Comparison of ENCODE assay signal across 31 cellular contexts in the genomic region with DNA sequence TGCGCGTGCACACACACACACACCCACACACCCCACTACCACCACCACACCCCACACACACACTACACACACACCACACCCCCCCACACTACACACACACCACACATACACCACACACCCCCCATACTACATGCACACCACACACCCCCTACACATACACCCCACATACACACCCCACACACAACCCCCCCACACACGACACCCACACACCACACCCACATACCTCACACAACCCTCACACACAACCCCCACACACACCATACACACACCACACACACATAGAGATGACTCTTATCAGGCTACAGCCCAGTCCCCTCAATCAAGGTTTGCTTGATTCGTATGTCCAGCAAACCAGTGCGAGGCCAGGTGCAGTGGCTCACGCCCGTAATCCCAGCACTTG. TPM values are rescaled to one million over a fixed set of nuclear protein-coding genes. Genes with fewer than 3 reads are reported as not detected.
"Had no signal": no experiment of that assay in that cellular context is flagged by ENCODE, and none has a peak within 500 bp of the region (broad histone marks: within the 10 kb centered on the region; RNA-seq: fewer than 3 reads in every experiment).

No MANE protein-coding gene starts in this region.

- H3K9me3 ChIP-seq: gastrocnemius medialis, mucosa of descending colon, psoas muscle, sigmoid colon, transverse colon had no signal

- H3K4me2 ChIP-seq: neural progenitor cell had no signal

- H3K4me3 Mint-ChIP-seq: endodermal cell; memory B cell; mesothelial cell of epicardium; natural killer cell treated with Interleukin-12 subunit alpha and Interleukin-12 subunit beta and Interleukin-15 and Interleukin-18, amount 100 ng/mL, for 72 hours; neural progenitor cell; stimulated activated effector memory CD8-positive, alpha-beta T cell treated with anti-CD3 and anti-CD28 coated beads, Interleukin-12 subunit alpha, Interleukin-12 subunit beta, amount 100 ng/mL, for 72 hours had no signal

- H3K4me3 ChIP-seq: dorsolateral prefrontal cortex, gastrocnemius medialis, lung, mucosa of descending colon, neural progenitor cell, psoas muscle, sigmoid colon, transverse colon had no signal

- H3K27ac ChIP-seq: epithelial cell of prostate, gastrocnemius medialis, neural progenitor cell, psoas muscle, sigmoid colon, transverse colon had no signal

- H3K36me3 ChIP-seq: neural progenitor cell had no signal

- H3K4me1 ChIP-seq: gastrocnemius medialis had no signal

- H3K27me3 ChIP-seq: dorsolateral prefrontal cortex, gastrocnemius medialis, neural progenitor cell, sigmoid colon, transverse colon had no signal

- H3K9me3 Mint-ChIP-seq: memory B cell; mesothelial cell of epicardium; naive B cell; natural killer cell treated with Interleukin-12 subunit alpha and Interleukin-12 subunit beta and Interleukin-15 and Interleukin-18, amount 100 ng/mL, for 72 hours; stimulated activated effector memory CD8-positive, alpha-beta T cell treated with anti-CD3 and anti-CD28 coated beads, Interleukin-12 subunit alpha, Interleukin-12 subunit beta, amount 100 ng/mL, for 72 hours had no signal

- ATAC-seq: esophagus mucosa; gastrocnemius medialis; left lobe of liver; mucosa of descending colon; natural killer cell treated with Interleukin-12 subunit alpha and Interleukin-12 subunit beta and Interleukin-15 and Interleukin-18, amount 100 ng/mL, for 72 hours; psoas muscle; right cardiac atrium; stimulated activated effector memory CD8-positive, alpha-beta T cell treated with anti-CD3 and anti-CD28 coated beads, Interleukin-12 subunit alpha, Interleukin-12 subunit beta, amount 100 ng/mL, for 72 hours had no signal

- H3K27ac Mint-ChIP-seq: endodermal cell; memory B cell; mesothelial cell of epicardium; natural killer cell treated with Interleukin-12 subunit alpha and Interleukin-12 subunit beta and Interleukin-15 and Interleukin-18, amount 100 ng/mL, for 72 hours; neural progenitor cell; stimulated activated effector memory CD8-positive, alpha-beta T cell treated with anti-CD3 and anti-CD28 coated beads, Interleukin-12 subunit alpha, Interleukin-12 subunit beta, amount 100 ng/mL, for 72 hours had no signal

- H3K36me3 Mint-ChIP-seq: natural killer cell treated with Interleukin-12 subunit alpha and Interleukin-12 subunit beta and Interleukin-15 and Interleukin-18, amount 100 ng/mL, for 72 hours had no signal

- H2AFZ ChIP-seq: neural progenitor cell had no signal

- DNase-seq: cerebellar nuclear complex; cortex of kidney; dorsolateral prefrontal cortex; effector CD4-positive, alpha-beta T cell; endodermal cell; foreskin fibroblast; gastrocnemius medialis; head of caudate nucleus; kidney; mucosa of descending colon; naive B cell; nucleus accumbens; psoas muscle; right cardiac atrium; sigmoid colon; stimulated activated CD4-positive, alpha-beta T cell treated with anti-CD3 and anti-CD28 coated beads, Interleukin-2, amount 100 ng/mL, for 24 hours; stimulated activated CD4-positive, alpha-beta T cell treated with anti-CD3 and anti-CD28 coated beads, Interleukin-4, amount 100 ng/mL, for 24 hours; stimulated activated naive CD4-positive, alpha-beta T cell treated with Interleukin-2 at 50 U/mL for 16 hours; transverse colon had no signal

- H3K9ac ChIP-seq: neural progenitor cell had no signal

- H3K27me3 Mint-ChIP-seq: memory B cell; naive B cell; natural killer cell treated with Interleukin-12 subunit alpha and Interleukin-12 subunit beta and Interleukin-15 and Interleukin-18, amount 100 ng/mL, for 72 hours had no signal

RNA-seq across cellular contexts. Expression of a gene that starts 25.7 kb away (rescaled TPM):
- total RNA-seq: endodermal cell; glomerular endothelial cell; left lobe of liver; mesothelial cell of epicardium; natural killer cell treated with Interleukin-12 subunit alpha and Interleukin-12 subunit beta and Interleukin-15 and Interleukin-18, amount 100 ng/mL, for 72 hours; osteocyte; psoas muscle; renal cortical epithelial cell; right cardiac atrium; transverse colon had no signal
